Comparison of ENCODE assay signal across 30 cellular contexts in genomic region chr1:26879793-26880192, GRCh38. TPM values are rescaled to one million over a fixed set of nuclear protein-coding genes. Genes with fewer than 3 reads are reported as not detected.
DNase-seq lines count a peak whose midpoint lies in the region; ATAC-seq and TF ChIP-seq lines count a peak whose summit lies in the region.
"Had no signal": no experiment of that assay in that cellular context is flagged by ENCODE, and none has a peak within 500 bp of the region (broad histone marks: within the 10 kb centered on the region; RNA-seq: fewer than 3 reads in every experiment).

No MANE protein-coding gene starts in this region.

- no peak overlapping the region for H2BK5ac ChIP-seq in IMR-90 (ENCODE audit: low read depth, low read length, poor library complexity, severe bottlenecking)

- H2BK120ac ChIP-seq in IMR-90 (ENCODE audit: low read depth, low read length), result no peak overlapping the region

- no peak overlapping the region for H3K23ac ChIP-seq in IMR-90 (ENCODE audit: low read depth, low read length)

- H2AK9ac ChIP-seq in IMR-90 (replicated peaks; ENCODE audit: low read depth, low read length, poor library complexity), result peak overlapping the region; percentile 37

- H3K4me1 ChIP-seq in IMR-90 (ENCODE audit: control insufficient read depth, insufficient read depth, low read length), result no peaks in the 10 kb centered on the region
- H3K4me1 ChIP-seq in mucosa of rectum (ENCODE audit: control insufficient read depth in 2 of 2, insufficient read depth in 2 of 2, low read length in 2 of 2), result peaks cover 14% of the 10 kb centered on the region in 2 donors
- peaks cover 0 to 20% (median 6%) of the 10 kb centered on the region in 4 donors for H3K4me1 ChIP-seq in transverse colon
- H3K4me1 ChIP-seq: BE2C, BLaER1 had no signal

- TF ChIP-seq POLR2A in IMR-90 (IDR thresholded peaks at IDR 0.05; ENCODE audit: low read depth, low read length) (no peak), transverse colon (IDR thresholded peaks at IDR 0.05) (no peak)

- intact Hi-C loops in IMR-90 (cut with micrococcal nuclease), result loop anchor here (2.0 kb wide), 1 partner anchor 15 kb away; no protein-coding TSS in a partner anchor
- intact Hi-C loops in transverse colon (cut with DNase I; ENCODE audit: low total_unique reads), result loop anchor here (10.0 kb wide), 1 partner anchor 275 kb away; no protein-coding TSS in a partner anchor
- intact Hi-C loops in dorsolateral prefrontal cortex (cut with DNase I), result loop anchor here in 1 of 2 donors (2.0 to 5.0 kb wide), 4 partner anchors 27 to 277 kb away; no protein-coding TSS in a partner anchor

- H2AFZ ChIP-seq in IMR-90 (replicated peaks; ENCODE audit: low read length, poor library complexity), result no peak overlapping the region

- in situ Hi-C loops in IMR-90 (cut with MboI; ENCODE audit: low sequenced_read_pairs) (loop anchor here (10.0 kb wide), 1 partner anchor 275 kb away; no protein-coding TSS in a partner anchor), transverse colon (cut with MboI; ENCODE audit: low pct_ligation_motif_present in 1 of 4, low pct_unique_long_range_greater_than_20kb in 1 of 4, low sequenced_read_pairs in 3 of 4) (loop anchor here in 1 of 4 donors (25.0 kb wide), 1 partner anchor 292 kb away; no protein-coding TSS in a partner anchor)

- no peak overlapping the region for H3K27ac ChIP-seq in IMR-90 (ENCODE audit: insufficient read depth, low read length)
- H3K27ac ChIP-seq in mucosa of rectum (ENCODE audit: low read depth in 2 of 2, low read length in 2 of 2), result peak overlapping the region; percentile 77 to 82
- H3K27ac ChIP-seq in transverse colon, result peak overlapping the region; percentile 63 to 74 (median 65)
- H3K27ac ChIP-seq in dorsolateral prefrontal cortex, result no peak overlapping the region
- H3K27ac ChIP-seq: BLaER1 had no signal

- peak overlapping the region; percentile 26 for H3K27ac Mint-ChIP-seq in activated T-cell treated with anti-CD3 and anti-CD28 coated beads, Interleukin-2, amount 50 U/mL, for 24 hours
- H3K27ac Mint-ChIP-seq: CD4-positive, CD25-positive, alpha-beta regulatory T cell had no signal

- no peak for TF ChIP-seq EP300 in transverse colon (IDR thresholded peaks at IDR 0.05; ENCODE audit: low read depth)

- no peak overlapping the region for H3K4me2 ChIP-seq in IMR-90 (ENCODE audit: low read depth, low read length)
- H3K4me2 ChIP-seq: BLaER1 had no signal

- H2BK20ac ChIP-seq in IMR-90 (ENCODE audit: low read depth, low read length), result no peak overlapping the region

- H3K36me3 Mint-ChIP-seq in activated T-cell treated with anti-CD3 and anti-CD28 coated beads, Interleukin-2, amount 50 U/mL, for 24 hours (ENCODE audit: low read depth), result peaks cover 86% of the 10 kb centered on the region

- no peak overlapping the region for H2BK15ac ChIP-seq in IMR-90 (ENCODE audit: low read depth, low read length)

- no peak overlapping the region for H3K18ac ChIP-seq in IMR-90 (ENCODE audit: low read depth, low read length)

- peaks cover 27 to 28% of the 10 kb centered on the region in 2 experiments for H3K79me1 ChIP-seq in IMR-90 (ENCODE audit: low read depth in 1 of 2, low read length in 2 of 2)

- dilution Hi-C loops in IMR-90 (cut with HindIII; ENCODE audit: low sequenced_read_pairs, unreplicated experiment), result no loop called here

- no peak overlapping the region for H4K5ac ChIP-seq in IMR-90 (ENCODE audit: low read depth, low read length)

- no peak overlapping the region for H3K4me3 Mint-ChIP-seq in activated T-cell treated with anti-CD3 and anti-CD28 coated beads, Interleukin-2, amount 50 U/mL, for 24 hours
- H3K4me3 Mint-ChIP-seq: CD14-positive monocyte; CD4-positive, alpha-beta memory T cell; CD4-positive, CD25-positive, alpha-beta regulatory T cell; CD8-positive, alpha-beta memory T cell had no signal

- no TSS peak for BruUV-seq in IMR-90 (replicated peaks; lab: Mats Ljungman, UMichigan)

- no peak for TF ChIP-seq RAD21 in IMR-90 (IDR thresholded peaks at IDR 0.05; ENCODE audit: low read length)

- no peaks in the 10 kb centered on the region for H3K27me3 ChIP-seq in IMR-90 (ENCODE audit: control insufficient read depth, insufficient read depth, low read length)
- H3K27me3 ChIP-seq in mucosa of rectum (ENCODE audit: control insufficient read depth in 2 of 2, insufficient read depth in 2 of 2, low read length in 2 of 2), result no peaks in the 10 kb centered on the region
- no peaks in the 10 kb centered on the region for H3K27me3 ChIP-seq in transverse colon
- no peaks in the 10 kb centered on the region for H3K27me3 ChIP-seq in dorsolateral prefrontal cortex
- H3K27me3 ChIP-seq: BE2C, BLaER1 had no signal

- H3K9me3 Mint-ChIP-seq in activated T-cell treated with anti-CD3 and anti-CD28 coated beads, Interleukin-2, amount 50 U/mL, for 24 hours, result no peaks in the 10 kb centered on the region
- H3K9me3 Mint-ChIP-seq: CD14-positive monocyte; CD4-positive, CD25-positive, alpha-beta regulatory T cell; CD8-positive, alpha-beta memory T cell had no signal

- H4K91ac ChIP-seq in IMR-90 (ENCODE audit: insufficient read depth, low read depth, low read length), result no peak overlapping the region

- WGBS in IMR-90 (ENCODE audit: extremely low coverage in 2 of 2, insufficient read length in 1 of 2), 2 experiments, result no CpG with 5 or more reads among the region's 4 CpGs
- WGBS in transverse colon (ENCODE audit: low coverage in 1 of 2), 2 donors, result 93% methylated on average over 4 of the region's 4 CpGs; no CpG with 5 or more reads in 1 of the 2 donors

- H3K4me1 Mint-ChIP-seq in activated T-cell treated with anti-CD3 and anti-CD28 coated beads, Interleukin-2, amount 50 U/mL, for 24 hours (ENCODE audit: low read depth), result peaks cover 4% of the 10 kb centered on the region
- H3K4me1 Mint-ChIP-seq: CD14-positive monocyte had no signal

- H3K4ac ChIP-seq in IMR-90 (ENCODE audit: low read depth, low read length), result no peak overlapping the region

- CTCF ChIA-PET in IMR-90 (lab: Yijun Ruan, JAX), result interaction anchor here (1.5 kb wide), 1 partner anchor 30 kb away, joined by 3 read pairs; no protein-coding TSS in a partner anchor

- no peak overlapping the region for H2AK5ac ChIP-seq in IMR-90 (ENCODE audit: low read depth, low read length)

- peaks cover 9% of the 10 kb centered on the region; the same call in 1 of the 2 replicates for H4K20me1 ChIP-seq in IMR-90 (ENCODE audit: insufficient read depth, low read length)

- no peak for DNase-seq in activated T-cell treated with anti-CD3 and anti-CD28 coated beads, Interleukin-2, amount 50 U/mL, for 24 hours
- no peak for DNase-seq in activated T-cell treated with anti-CD3 and anti-CD28 coated beads, Interleukin-2, amount 50 U/mL, for 48 hours
- DNase-seq in IMR-90 (no peak), transverse colon (no peak), dorsolateral prefrontal cortex (no peak), retina (no peak), NCI-H1930 (lab: John Stamatoyannopoulos, UW) (no peak)
- DNase-seq: 8988T; ACHN; BE2C; C1 segment of cervical spinal cord; CD4-positive, alpha-beta memory T cell; CD4-positive, CD25-positive, alpha-beta regulatory T cell; CD8-positive, alpha-beta memory T cell; COR-L47; DMS 273 treated with DMSO at 0.1 percent for 48 hours; DMS153; DMS53; DMS79; DND-41; EL; GDM1 had no signal

- H3K27me3 Mint-ChIP-seq in activated T-cell treated with anti-CD3 and anti-CD28 coated beads, Interleukin-2, amount 50 U/mL, for 24 hours, result no peaks in the 10 kb centered on the region
- H3K27me3 Mint-ChIP-seq: CD4-positive, alpha-beta memory T cell; CD4-positive, CD25-positive, alpha-beta regulatory T cell had no signal

- no peaks in the 10 kb centered on the region for H3K9me3 ChIP-seq in IMR-90 (ENCODE audit: control insufficient read depth, insufficient read depth, low read length)
- H3K9me3 ChIP-seq in mucosa of rectum (ENCODE audit: control insufficient read depth in 2 of 2, low read length in 2 of 2), result no peaks in the 10 kb centered on the region
- no peaks in the 10 kb centered on the region for H3K9me3 ChIP-seq in transverse colon
- H3K9me3 ChIP-seq: BE2C, BLaER1 had no signal

- no peak overlapping the region for H3K4me3 ChIP-seq in IMR-90 (ENCODE audit: insufficient read depth, low read depth, low read length)
- H3K4me3 ChIP-seq in mucosa of rectum (ENCODE audit: low read length in 2 of 2), result no peak overlapping the region
- H3K4me3 ChIP-seq in transverse colon, result no peak overlapping the region
- H3K4me3 ChIP-seq in dorsolateral prefrontal cortex, result no peak overlapping the region
- H3K4me3 ChIP-seq: BLaER1, GM12878 had no signal

- POLR2A ChIA-PET in IMR-90 (lab: Charles Lee; ENCODE audit: unreplicated experiment), result no interaction called here

- TF ChIP-seq CTCF in IMR-90 (conservative IDR thresholded peaks at IDR 0.05; ENCODE audit: low read depth, low read length) (no peak), transverse colon (IDR thresholded peaks at IDR 0.05) (no peak), dorsolateral prefrontal cortex (IDR thresholded peaks at IDR 0.05 in 54 of 56, conservative IDR thresholded peaks at IDR 0.05 in 2 of 56; ENCODE audit: low read depth in 1 of 56, partially characterized antibody in 56 of 56) (no peak)

- no peak for ATAC-seq in IMR-90 (ENCODE audit: low read depth)
- ATAC-seq: GM12878 had no signal

- no peak overlapping the region for H4K8ac ChIP-seq in IMR-90 (ENCODE audit: low read depth in 2 of 2, low read length in 2 of 2)

- peaks cover 54% of the 10 kb centered on the region for H3K36me3 ChIP-seq in IMR-90 (ENCODE audit: control insufficient read depth, insufficient read depth, low read length)
- H3K36me3 ChIP-seq in mucosa of rectum (ENCODE audit: control insufficient read depth in 2 of 2, insufficient read depth in 2 of 2, low read length in 2 of 2), result peaks cover 43 to 49% of the 10 kb centered on the region in 2 donors
- peaks cover 0 to 38% (median 17%) of the 10 kb centered on the region in 4 donors for H3K36me3 ChIP-seq in transverse colon

- no peak overlapping the region for H3K14ac ChIP-seq in IMR-90 (replicated peaks; ENCODE audit: low read depth, low read length)

- H3K9me1 ChIP-seq in IMR-90 (ENCODE audit: insufficient read depth, low read length), result no peaks in the 10 kb centered on the region

- no peak overlapping the region for H3K56ac ChIP-seq in IMR-90 (ENCODE audit: extremely low read depth, insufficient read depth, low read length)

- H3K9ac ChIP-seq in IMR-90 (ENCODE audit: low read depth, low read length), result no peak overlapping the region
- peak overlapping the region in 1 of 2 donors; percentile 41 for H3K9ac ChIP-seq in mucosa of rectum (ENCODE audit: low read depth in 1 of 2, low read length in 2 of 2)
- H3K9ac ChIP-seq: BLaER1 had no signal

RNA-seq across cellular contexts. Expression of gene GPN2, which starts 10.3 kb away (rescaled TPM):
- 10.6 and 15.4 TPM in 2 replicates for total RNA-seq in IMR-90 (2012; rRNA removed)
- polyA plus RNA-seq in IMR-90 (2012; rRNA removed), result 22.2 and 37.2 TPM in 2 replicates
- 8.3 and 12.0 TPM in 2 replicates for polyA plus RNA-seq in IMR-90 (2012; cell fraction: cytosol; rRNA removed)
- polyA plus RNA-seq in IMR-90 (2012; cell fraction: nucleus; rRNA removed; ENCODE audit: low replicate concordance), result 17.0 and 20.3 TPM in 2 replicates
- 10 to 100 TPM; 14.7 to 75.2 (median 28.7) TPM for total RNA-seq in transverse colon
- total RNA-seq in dorsolateral prefrontal cortex, result 10 to 100 TPM; 18.8 to 40.5 (median 26.6) TPM

RNA-seq across cellular contexts. Expression of gene SFN, which starts 16.8 kb away (rescaled TPM):
- 0.18 TPM in 1 of 2 replicates, not detected in the other for total RNA-seq in IMR-90 (2012; rRNA removed)
- polyA plus RNA-seq in IMR-90 (2012; rRNA removed), result 0.17 and 0.34 TPM in 2 replicates
- 0.13 TPM in 1 of 2 replicates, not detected in the other for polyA plus RNA-seq in IMR-90 (2012; cell fraction: cytosol; rRNA removed)
- polyA plus RNA-seq in IMR-90 (2012; cell fraction: nucleus; rRNA removed; ENCODE audit: low replicate concordance), result 0.58 and 0.98 TPM in 2 replicates
- total RNA-seq in transverse colon, result 100 to 1,000 TPM in 3 of 4 donors, 10 to 100 TPM in 1; 50.2 to 197 (median 163) TPM
- 10 to 100 TPM in 7 of 120 experiments, 1 to 10 TPM in 46, under 1 TPM in 34, not detected in 33; 0.29 to 70.1 (median 1.3) TPM for total RNA-seq in dorsolateral prefrontal cortex
- total RNA-seq: A673 had no signal
- polyA plus RNA-seq: CD14-positive monocyte; CD4-positive, alpha-beta memory T cell; CD4-positive, CD25-positive, alpha-beta regulatory T cell; CD8-positive, alpha-beta memory T cell had no signal

RNA-seq across cellular contexts. Expression of gene GPATCH3, which starts 20.5 kb away (rescaled TPM):
- total RNA-seq in IMR-90 (2012; rRNA removed) (5.2 and 6.1 TPM in 2 replicates), transverse colon (10 to 100 TPM in 2 of 4 donors, 1 to 10 TPM in 2; 3.2 to 35.9 (median 10.7) TPM), dorsolateral prefrontal cortex (10 to 100 TPM; 11.2 to 24.9 (median 16.6) TPM)
- polyA plus RNA-seq in IMR-90 (2012; rRNA removed), result 7.6 and 8.0 TPM in 2 replicates
- 7.9 and 9.8 TPM in 2 replicates for polyA plus RNA-seq in IMR-90 (2012; cell fraction: cytosol; rRNA removed)
- 10.7 and 12.4 TPM in 2 replicates for polyA plus RNA-seq in IMR-90 (2012; cell fraction: nucleus; rRNA removed; ENCODE audit: low replicate concordance)

RNA-seq across cellular contexts. Expression of gene NR0B2, which starts 34.0 kb away (rescaled TPM):
- total RNA-seq in IMR-90 (2012; rRNA removed) (not detected in 2 replicates), transverse colon (1 to 10 TPM in 1 of 4 donors, under 1 TPM in 1, not detected in 2; 0.95 to 2.7 TPM), dorsolateral prefrontal cortex (under 1 TPM in 1 of 120 experiments, not detected in 119; 0.69 TPM)
- polyA plus RNA-seq in IMR-90 (2012; rRNA removed), result not detected in 2 replicates
- polyA plus RNA-seq in IMR-90 (2012; cell fraction: cytosol; rRNA removed), result not detected in 2 replicates
- polyA plus RNA-seq in IMR-90 (2012; cell fraction: nucleus; rRNA removed; ENCODE audit: low replicate concordance), result not detected in 2 replicates
- total RNA-seq: A673; CD4-positive, alpha-beta memory T cell; CD4-positive, CD25-positive, alpha-beta regulatory T cell; CD8-positive, alpha-beta memory T cell; Daoy; G401; GM12878 had no signal
- polyA plus RNA-seq: AG04450; CD14-positive monocyte; CD4-positive, alpha-beta memory T cell; CD4-positive, CD25-positive, alpha-beta regulatory T cell; CD8-positive, alpha-beta memory T cell; GM12878 had no signal

RNA-seq across cellular contexts. Expression of gene NUDC, which starts 41.8 kb away (rescaled TPM):
- total RNA-seq in IMR-90 (2012; rRNA removed) (34.8 and 50.0 TPM in 2 replicates), transverse colon (10 to 100 TPM; 10.8 to 39.9 (median 27.6) TPM), dorsolateral prefrontal cortex (100 to 1,000 TPM in 36 of 120 experiments, 10 to 100 TPM in 84; 61.0 to 142 (median 91.8) TPM)
- 85.7 and 89.8 TPM in 2 replicates for polyA plus RNA-seq in IMR-90 (2012; rRNA removed)
- polyA plus RNA-seq in IMR-90 (2012; cell fraction: cytosol; rRNA removed), result 59.3 and 67.1 TPM in 2 replicates
- polyA plus RNA-seq in IMR-90 (2012; cell fraction: nucleus; rRNA removed; ENCODE audit: low replicate concordance), result 29.0 and 47.3 TPM in 2 replicates

Comparison
In these comparisons a context has a peak if more than half of its experiments do, and no peak if none do; other contexts are left out.
1. H3K27ac ChIP-seq: peak in mucosa of rectum (2 of 2) and transverse colon (4 of 4); none in IMR-90 (single experiment) and dorsolateral prefrontal cortex (0 of 59).